In the genomic region with DNA sequence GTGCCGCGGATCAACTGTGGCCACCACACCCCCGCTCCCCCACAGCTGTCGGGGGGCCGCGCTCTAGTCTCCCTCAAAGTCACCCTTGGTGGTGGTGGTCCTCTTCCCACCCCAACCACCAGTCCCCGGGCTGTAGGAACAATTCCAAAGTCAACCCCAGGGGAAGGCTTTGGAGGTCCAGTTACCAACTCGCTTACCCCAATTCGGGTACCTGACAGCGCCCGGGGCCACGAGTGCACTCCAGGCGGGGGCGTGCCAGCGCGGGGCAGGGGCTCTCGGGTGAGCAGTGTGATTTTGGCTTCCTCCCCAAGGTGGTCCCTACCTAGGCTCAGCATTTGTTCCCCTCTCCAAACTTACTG, we compare ENCODE assay signal across 8 cellular contexts. TPM values are rescaled to one million over a fixed set of nuclear protein-coding genes. Genes with fewer than 3 reads are reported as not detected.
A peak's percentile ranks its signal among the peaks of the same experiment; 100 is the strongest.
DNase-seq lines count a peak whose midpoint lies in the region; ATAC-seq and TF ChIP-seq lines count a peak whose summit lies in the region.

No MANE protein-coding gene starts in this region.

- peaks cover 52% of the 10 kb centered on the region for H3K4me1 ChIP-seq in CD4-positive, CD25-positive, alpha-beta regulatory T cell (ENCODE audit: control insufficient read depth, insufficient read depth, low read length, poor library complexity, severe bottlenecking)
- H3K4me1 ChIP-seq in KMS-11 (ENCODE audit: low read depth, poor library complexity, severe bottlenecking) = peaks cover 5% of the 10 kb centered on the region
- H3K4me1 ChIP-seq in heart right ventricle = peaks cover 18 to 46% (median 31%) of the 10 kb centered on the region in 9 donors

- H3K27ac ChIP-seq in CD4-positive, CD25-positive, alpha-beta regulatory T cell (ENCODE audit: insufficient read depth, low read length, poor library complexity, severe bottlenecking) = peak overlapping the region; percentile 81
- no peak overlapping the region for H3K27ac ChIP-seq in KMS-11
- H3K27ac ChIP-seq in heart right ventricle = peak overlapping the region; percentile 97 to 100 (median 99)

- no peaks in the 10 kb centered on the region for H3K79me2 ChIP-seq in KMS-11 (ENCODE audit: insufficient read depth, low read depth)

- H3K36me3 ChIP-seq in CD4-positive, CD25-positive, alpha-beta regulatory T cell (ENCODE audit: control insufficient read depth, insufficient read depth, low read length) = no peaks in the 10 kb centered on the region
- H3K36me3 ChIP-seq in KMS-11 (ENCODE audit: insufficient read depth) = no peaks in the 10 kb centered on the region
- H3K36me3 ChIP-seq in heart right ventricle = no peaks in the 10 kb centered on the region

- H3K4me3 ChIP-seq in CD4-positive, CD25-positive, alpha-beta regulatory T cell (ENCODE audit: low read depth, low read length) = peak overlapping the region; percentile 31
- H3K4me3 ChIP-seq in KMS-11 (IDR thresholded peaks at IDR 0.05; ENCODE audit: insufficient read depth, low read depth, low read length) (no peak overlapping the region), heart right ventricle (peak overlapping the region; percentile 13 to 98 (median 92))

- H4K20me1 ChIP-seq in KMS-11 (ENCODE audit: insufficient read depth) = no peaks in the 10 kb centered on the region

- H2AFZ ChIP-seq in KMS-11 (ENCODE audit: low read depth) = peak overlapping the region; percentile 67

- H3K36me3 Mint-ChIP-seq in CD4-positive, CD25-positive, alpha-beta regulatory T cell = no peaks in the 10 kb centered on the region
- H3K36me3 Mint-ChIP-seq in activated T-cell treated with anti-CD3 and anti-CD28 coated beads, Interleukin-2, amount 50 U/mL, for 24 hours (ENCODE audit: low read depth) = no peaks in the 10 kb centered on the region

- no peaks in the 10 kb centered on the region for H3K9me3 ChIP-seq in CD4-positive, CD25-positive, alpha-beta regulatory T cell (ENCODE audit: control insufficient read depth in 2 of 2, low read length in 2 of 2)
- H3K9me3 ChIP-seq in heart right ventricle = no peaks in the 10 kb centered on the region

- ATAC-seq in CD4-positive, CD25-positive, alpha-beta regulatory T cell (ENCODE audit: low read depth in 2 of 2) = no peak
- peak in 1 of 8 donors; percentile 0 for ATAC-seq in heart right ventricle

- peak in 1 of 3 donors; percentile 47 for DNase-seq in CD4-positive, CD25-positive, alpha-beta regulatory T cell
- peak; percentile 70 for DNase-seq in activated T-cell treated with anti-CD3 and anti-CD28 coated beads, Interleukin-2, amount 50 U/mL, for 24 hours
- DNase-seq in heart right ventricle (peak in 1 of 2 donors; percentile 41), superior temporal gyrus (ENCODE audit: extremely low spot score) (no peak), epidermal melanocyte (ENCODE audit: insufficient read length, low spot score) (no peak), LoVo (ENCODE audit: low spot score) (no peak)
- peak; percentile 48 for DNase-seq in stimulated activated CD4-positive, alpha-beta T cell treated with anti-CD3 and anti-CD28 coated beads, Interleukin-15, amount 100 ng/mL, for 24 hours

- no peak for TF ChIP-seq CTCF in KMS-11 (conservative IDR thresholded peaks at IDR 0.05; ENCODE audit: low read depth, low read length)
- TF ChIP-seq CTCF in heart right ventricle (IDR thresholded peaks at IDR 0.05) = peak in 1 of 9 donors; percentile 8

- intact Hi-C loops in heart right ventricle (cut with DNase I) = loop anchor here (1.0 to 10.0 kb wide), 14 partner anchors 83 to 1023 kb away; no protein-coding TSS in a partner anchor

- H3K27me3 Mint-ChIP-seq in CD4-positive, CD25-positive, alpha-beta regulatory T cell = peaks cover 11% of the 10 kb centered on the region
- H3K27me3 Mint-ChIP-seq in activated T-cell treated with anti-CD3 and anti-CD28 coated beads, Interleukin-2, amount 50 U/mL, for 24 hours = peaks cover 8% of the 10 kb centered on the region

- peaks cover 0 to 69% (median 33%) of the 10 kb centered on the region in 4 donors for H3K4me1 Mint-ChIP-seq in CD4-positive, CD25-positive, alpha-beta regulatory T cell
- H3K4me1 Mint-ChIP-seq in activated T-cell treated with anti-CD3 and anti-CD28 coated beads, Interleukin-2, amount 50 U/mL, for 24 hours (ENCODE audit: low read depth) = peaks cover 48% of the 10 kb centered on the region

- peak overlapping the region in 2 of 3 donors; percentile 65 to 92 for H3K27ac Mint-ChIP-seq in CD4-positive, CD25-positive, alpha-beta regulatory T cell
- no peak overlapping the region for H3K27ac Mint-ChIP-seq in activated T-cell treated with anti-CD3 and anti-CD28 coated beads, Interleukin-2, amount 50 U/mL, for 24 hours

- peak overlapping the region; percentile 63 for H3K4me2 ChIP-seq in KMS-11

- 7 to 15% methylated on average over 17 of the region's 17 CpGs for WGBS in heart right ventricle, 2 donors

- H3K4me3 Mint-ChIP-seq in CD4-positive, CD25-positive, alpha-beta regulatory T cell = peak overlapping the region; percentile 92 to 98 (median 95)
- peak overlapping the region; percentile 74 for H3K4me3 Mint-ChIP-seq in activated T-cell treated with anti-CD3 and anti-CD28 coated beads, Interleukin-2, amount 50 U/mL, for 24 hours

- no peaks in the 10 kb centered on the region for H3K27me3 ChIP-seq in CD4-positive, CD25-positive, alpha-beta regulatory T cell (ENCODE audit: control insufficient read depth, insufficient read depth, low read length)
- H3K27me3 ChIP-seq in KMS-11 (ENCODE audit: insufficient read depth, low read depth) = peaks cover 14% of the 10 kb centered on the region; the same call in 1 of the 2 replicates
- no peaks in the 10 kb centered on the region for H3K27me3 ChIP-seq in heart right ventricle

- H3K9ac ChIP-seq in KMS-11 = no peak overlapping the region

- peaks cover 0 to 2% (median 0%) of the 10 kb centered on the region in 7 donors for H3K9me3 Mint-ChIP-seq in CD4-positive, CD25-positive, alpha-beta regulatory T cell
- no peaks in the 10 kb centered on the region for H3K9me3 Mint-ChIP-seq in activated T-cell treated with anti-CD3 and anti-CD28 coated beads, Interleukin-2, amount 50 U/mL, for 24 hours

RNA-seq across cellular contexts. Expression of gene ZMIZ1, which starts 0.6 kb away (rescaled TPM):
- 34.8 TPM for total RNA-seq in CD4-positive, CD25-positive, alpha-beta regulatory T cell
- polyA plus RNA-seq in CD4-positive, CD25-positive, alpha-beta regulatory T cell = 1 to 10 TPM; 1.5 to 2.3 (median 1.9) TPM
- 10 to 100 TPM; 40.4 to 61.5 (median 50.8) TPM for total RNA-seq in heart right ventricle
- 10 to 100 TPM; 24.2 to 26.8 TPM for polyA plus RNA-seq in heart right ventricle

Comparison
In these comparisons a context has a peak if more than half of its experiments do, and no peak if none do; other contexts are left out.
1. DNase-seq: peak in activated T-cell treated with anti-CD3 and anti-CD28 coated beads, Interleukin-2, amount 50 U/mL, for 24 hours (single experiment) and stimulated activated CD4-positive, alpha-beta T cell treated with anti-CD3 and anti-CD28 coated beads, Interleukin-15, amount 100 ng/mL, for 24 hours (single experiment); none in superior temporal gyrus (single experiment), epidermal melanocyte (single experiment) and LoVo (single experiment).